16 cellular contexts compared by ENCODE assay signal in genomic region chrX:134161162-134161561, GRCh38.
DNase-seq lines count a peak whose midpoint lies in the region; ATAC-seq and TF ChIP-seq lines count a peak whose summit lies in the region.
"Had no signal": no experiment of that assay in that cellular context is flagged by ENCODE, and none has a peak within 500 bp of the region (broad histone marks: within the 10 kb centered on the region; RNA-seq: fewer than 3 reads in every experiment).

No MANE protein-coding gene starts in this region.

- H3K27me3 Mint-ChIP-seq in nephron progenitor cell (ENCODE audit: low read depth, poor library complexity): peaks cover 1% of the 10 kb centered on the region
- H3K27me3 Mint-ChIP-seq: stimulated activated naive CD8-positive, alpha-beta T cell treated with anti-CD3 and anti-CD28 coated beads, Interleukin-15, Interleukin-2, amounts not matched to agents 100 ng/mL and 50 ng/mL, for 24 hours had no signal

- TF ChIP-seq CTCF in nephron progenitor cell (IDR thresholded peaks at IDR 0.05): no peak

- H3K27ac ChIP-seq in right cardiac atrium (ENCODE audit: low read length): no peak overlapping the region
- H3K27ac ChIP-seq: ascending aorta, spleen had no signal

- no peak overlapping the region for H3K4me3 ChIP-seq in right cardiac atrium (ENCODE audit: low read length)
- H3K4me3 ChIP-seq: ascending aorta, GM23338, K562, spleen had no signal

- no peaks in the 10 kb centered on the region for H3K4me1 Mint-ChIP-seq in nephron progenitor cell
- H3K4me1 Mint-ChIP-seq: endodermal cell had no signal

- 74% methylated on average over 2 of the region's 2 CpGs for WGBS in right cardiac atrium

- DNase-seq in left kidney (ENCODE audit: low read depth, low spot score): peak; percentile 21
- no peak for DNase-seq in right cardiac atrium
- DNase-seq in NAMALWA (ENCODE audit: low spot score): no peak
- DNase-seq in nephron progenitor cell: no peak
- DNase-seq: activated CD4-positive, alpha-beta T cell treated with anti-CD3 and anti-CD28 coated beads, Interleukin-2, amount 50 U/mL, for 48 hours; DND-41; endodermal cell; SK-N-SH; spleen had no signal

- H3K36me3 Mint-ChIP-seq in nephron progenitor cell (ENCODE audit: low read depth): no peaks in the 10 kb centered on the region

- no peaks in the 10 kb centered on the region for H3K9me3 ChIP-seq in right cardiac atrium (ENCODE audit: control insufficient read depth, low read length)
- H3K9me3 ChIP-seq: ascending aorta, SK-N-SH, spleen had no signal

- ATAC-seq in GM19023 (IDR thresholded peaks at IDR 0.05; ENCODE audit: unreplicated experiment) (peak; percentile 55), GM21529 (IDR thresholded peaks at IDR 0.05; ENCODE audit: unreplicated experiment) (peak; percentile 89), HG03135 (IDR thresholded peaks at IDR 0.05; ENCODE audit: unreplicated experiment) (peak; percentile 91), right cardiac atrium (no peak)
- ATAC-seq: GM23338, K562 had no signal

- intact Hi-C loops in right cardiac atrium (cut with DNase I): no loop called here

- H3K27ac Mint-ChIP-seq in nephron progenitor cell: no peak overlapping the region
- H3K27ac Mint-ChIP-seq: endodermal cell; GM23338; stimulated activated naive CD8-positive, alpha-beta T cell treated with anti-CD3 and anti-CD28 coated beads, Interleukin-15, Interleukin-2, amounts not matched to agents 100 ng/mL and 50 ng/mL, for 24 hours had no signal

- no peaks in the 10 kb centered on the region for H3K4me1 ChIP-seq in right cardiac atrium (ENCODE audit: control insufficient read depth, insufficient read depth, low read length)
- H3K4me1 ChIP-seq: ascending aorta, spleen had no signal

- no peaks in the 10 kb centered on the region for H3K27me3 ChIP-seq in right cardiac atrium (ENCODE audit: control insufficient read depth, insufficient read depth)
- H3K27me3 ChIP-seq: ascending aorta had no signal

- H3K9me3 Mint-ChIP-seq in nephron progenitor cell: no peaks in the 10 kb centered on the region
- H3K9me3 Mint-ChIP-seq: GM23338; stimulated activated naive CD8-positive, alpha-beta T cell treated with anti-CD3 and anti-CD28 coated beads, Interleukin-15, Interleukin-2, amounts not matched to agents 100 ng/mL and 50 ng/mL, for 24 hours had no signal

- no peak overlapping the region for H3K4me3 Mint-ChIP-seq in nephron progenitor cell
- H3K4me3 Mint-ChIP-seq: endodermal cell; GM23338; stimulated activated naive CD8-positive, alpha-beta T cell treated with anti-CD3 and anti-CD28 coated beads, Interleukin-15, Interleukin-2, amounts not matched to agents 100 ng/mL and 50 ng/mL, for 24 hours had no signal

Comparison
In these comparisons a context has a peak if more than half of its experiments do, and no peak if none do; other contexts are left out.
1. ATAC-seq: peak in GM19023 (single experiment), GM21529 (single experiment) and HG03135 (single experiment); none in right cardiac atrium (0 of 2).